Comparison of ENCODE assay signal across 30 cellular contexts in the genomic region with DNA sequence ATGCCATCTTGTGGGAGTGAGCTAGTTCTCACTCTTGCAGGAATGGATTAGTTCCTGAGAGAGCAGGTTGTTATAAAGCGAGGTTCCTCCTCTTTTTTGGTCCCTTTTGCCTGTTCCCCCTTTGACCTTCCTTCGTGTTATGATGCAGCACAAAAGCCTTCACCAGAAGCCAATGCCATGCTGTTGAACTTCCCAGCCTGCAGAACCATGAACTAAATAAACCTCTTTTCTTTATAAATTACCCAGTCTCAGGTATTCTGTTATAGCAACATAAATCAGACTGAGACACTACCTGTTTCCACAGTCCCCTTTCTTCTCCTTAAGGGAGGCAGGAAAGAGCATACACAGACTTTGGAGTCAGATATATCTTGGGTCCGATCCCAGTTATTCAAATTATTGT. TPM values are rescaled to one million over a fixed set of nuclear protein-coding genes. Genes with fewer than 3 reads are reported as not detected.
"Had no signal": no experiment of that assay in that cellular context is flagged by ENCODE, and none has a peak within 500 bp of the region (broad histone marks: within the 10 kb centered on the region; RNA-seq: fewer than 3 reads in every experiment).

No MANE protein-coding gene starts in this region.

- H3K4me3 Mint-ChIP-seq: stimulated activated effector memory CD8-positive, alpha-beta T cell treated with anti-CD3 and anti-CD28 coated beads, Interleukin-12 subunit alpha, Interleukin-12 subunit beta, amount 100 ng/mL, for 72 hours; stimulated activated memory B cell treated with anti-CD40 and anti-IgM and Interleukin-4, amounts not matched to agents 10 μg/mL and 1 μg/mL and 100 μg/mL, for 72 hours; stimulated activated naive B cell treated with anti-CD40 and anti-IgM and Interleukin-4, amounts not matched to agents 10 μg/mL and 1 μg/mL and 100 μg/mL, for 72 hours; stimulated activated naive CD8-positive, alpha-beta T cell treated with anti-CD3 and anti-CD28 coated beads, Interleukin-15, amount 100 ng/mL, for 72 hours; stimulated activated naive CD8-positive, alpha-beta T cell treated with anti-CD3 and anti-CD28 coated beads, Interleukin-15, Interleukin-2, amounts not matched to agents 100 ng/mL and 50 ng/mL, for 24 hours; type B pancreatic cell had no signal

- H3K9me3 ChIP-seq: testis, thyroid gland, vagina had no signal

- H3K27ac ChIP-seq: stomach, suprapubic skin, testis, thoracic aorta, thyroid gland, tibial artery, tibial nerve, transverse colon, upper lobe of left lung, upper lobe of right lung, uterus, vagina had no signal

- FAIRE-seq: urothelium cell line had no signal

- H3K27me3 ChIP-seq: testis, thyroid gland, uterus, vagina had no signal

- H3K4me1 ChIP-seq: suprapubic skin, testis, thyroid gland, tibial artery, tibial nerve, transverse colon, upper lobe of right lung, uterus, vagina had no signal

- H3K36me3 ChIP-seq: stomach, suprapubic skin, thoracic aorta, thyroid gland, tibial artery, tibial nerve, transverse colon, upper lobe of left lung, upper lobe of right lung, uterus, vagina had no signal

- H3K27ac Mint-ChIP-seq: stimulated activated effector memory CD8-positive, alpha-beta T cell treated with anti-CD3 and anti-CD28 coated beads, Interleukin-12 subunit alpha, Interleukin-12 subunit beta, amount 100 ng/mL, for 72 hours; stimulated activated memory B cell treated with anti-CD40 and anti-IgM and Interleukin-4, amounts not matched to agents 10 μg/mL and 1 μg/mL and 100 μg/mL, for 72 hours; stimulated activated naive B cell treated with anti-CD40 and anti-IgM and Interleukin-4, amounts not matched to agents 10 μg/mL and 1 μg/mL and 100 μg/mL, for 72 hours; stimulated activated naive CD8-positive, alpha-beta T cell treated with anti-CD3 and anti-CD28 coated beads, Interleukin-15, amount 100 ng/mL, for 72 hours; stimulated activated naive CD8-positive, alpha-beta T cell treated with anti-CD3 and anti-CD28 coated beads, Interleukin-15, Interleukin-2, amounts not matched to agents 100 ng/mL and 50 ng/mL, for 24 hours; type B pancreatic cell had no signal

- H3K4me3 ChIP-seq: stomach, suprapubic skin, testis, thoracic aorta, thyroid gland, tibial artery, tibial nerve, transverse colon, upper lobe of left lung, upper lobe of right lung, uterus, vagina had no signal

- ATAC-seq: stimulated activated effector memory CD8-positive, alpha-beta T cell treated with anti-CD3 and anti-CD28 coated beads, Interleukin-12 subunit alpha, Interleukin-12 subunit beta, amount 100 ng/mL, for 72 hours; stimulated activated memory B cell treated with anti-CD40 and anti-IgM and Interleukin-4, amounts not matched to agents 10 μg/mL and 1 μg/mL and 100 μg/mL, for 72 hours; stimulated activated naive B cell treated with anti-CD40 and anti-IgM and Interleukin-4, amounts not matched to agents 10 μg/mL and 1 μg/mL and 100 μg/mL, for 72 hours; stimulated activated naive CD8-positive, alpha-beta T cell treated with anti-CD3 and anti-CD28 coated beads, Interleukin-15, amount 100 ng/mL, for 72 hours; stimulated activated naive CD8-positive, alpha-beta T cell treated with anti-CD3 and anti-CD28 coated beads, Interleukin-15, Interleukin-2, amounts not matched to agents 100 U/mL and 50 U/mL, for 24 hours; upper lobe of right lung had no signal

- H3K4me1 Mint-ChIP-seq: stimulated activated effector memory CD8-positive, alpha-beta T cell treated with anti-CD3 and anti-CD28 coated beads, Interleukin-12 subunit alpha, Interleukin-12 subunit beta, amount 100 ng/mL, for 72 hours; stimulated activated memory B cell treated with anti-CD40 and anti-IgM and Interleukin-4, amounts not matched to agents 10 μg/mL and 1 μg/mL and 100 μg/mL, for 72 hours; stimulated activated naive CD8-positive, alpha-beta T cell treated with anti-CD3 and anti-CD28 coated beads, Interleukin-15, amount 100 ng/mL, for 72 hours had no signal

- DNase-seq: stimulated activated CD4-positive, alpha-beta T cell treated with anti-CD3 and anti-CD28 coated beads, Interleukin-2, amount 100 ng/mL, for 48 hours; stimulated activated CD4-positive, alpha-beta T cell treated with anti-CD3 and anti-CD28 coated beads, Interleukin-4, amount 100 ng/mL, for 1 hour; stimulated activated CD4-positive, alpha-beta T cell treated with anti-CD3 and anti-CD28 coated beads, Interleukin-4, amount 100 ng/mL, for 24 hours; stimulated activated CD4-positive, alpha-beta T cell treated with anti-CD3 and anti-CD28 coated beads, Interleukin-4, amount 100 ng/mL, for 4 hours; stimulated activated CD8-positive, alpha-beta memory T cell treated with anti-CD3 and anti-CD28 coated beads, Interleukin-4, amount 100 ng/mL, for 48 hours; stimulated activated naive B cell treated with anti-CD40 and anti-IgM and Interleukin-4, amounts not matched to agents 10 μg/mL and 1 μg/mL and 100 μg/mL, for 72 hours; stimulated activated naive CD4-positive, alpha-beta T cell; stimulated activated naive CD4-positive, alpha-beta T cell treated with Interleukin-2 at 50 U/mL for 16 hours; stimulated activated naive CD8-positive, alpha-beta T cell treated with anti-CD3 and anti-CD28 coated beads, Interleukin-15, amount 100 ng/mL, for 72 hours; stimulated activated naive CD8-positive, alpha-beta T cell treated with anti-CD3 and anti-CD28 coated beads, Interleukin-15, Interleukin-2, amounts not matched to agents 100 U/mL and 50 U/mL, for 24 hours; stomach; substantia nigra; testis; thyroid gland; tibial artery; transverse colon; trophoblast cell; upper lobe of left lung; upper lobe of right lung; uterus had no signal

RNA-seq across cellular contexts. Expression of gene DISP3, which starts 25.6 kb away (rescaled TPM):
- total RNA-seq: subcutaneous adipose tissue, suprapubic skin, thoracic aorta, thyroid gland, upper lobe of right lung, vagina had no signal
